In the genomic region with DNA sequence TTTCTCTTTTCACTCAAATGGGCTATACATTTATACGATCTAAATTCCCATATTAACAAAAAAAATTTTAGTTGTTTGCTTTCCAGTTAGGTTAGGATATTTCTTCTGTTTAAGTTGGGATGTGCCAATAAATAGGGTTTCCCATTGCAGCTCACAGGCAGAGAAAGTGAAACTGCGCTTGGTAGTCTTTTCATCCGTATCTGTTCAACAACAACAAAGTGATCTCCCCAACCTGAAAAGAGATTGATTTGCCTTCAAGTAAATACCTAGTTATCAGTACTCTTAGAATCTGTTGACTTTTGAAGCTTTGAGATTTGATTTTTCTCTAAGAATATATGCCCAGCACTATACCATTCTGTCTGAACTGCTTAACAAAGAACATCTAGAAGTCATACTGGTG, we compare ENCODE assay signal across 22 cellular contexts.
A peak's percentile ranks its signal among the peaks of the same experiment; 100 is the strongest.
DNase-seq lines count a peak whose midpoint lies in the region; ATAC-seq and TF ChIP-seq lines count a peak whose summit lies in the region.
"Had no signal": no experiment of that assay in that cellular context is flagged by ENCODE, and none has a peak within 500 bp of the region (broad histone marks: within the 10 kb centered on the region; RNA-seq: fewer than 3 reads in every experiment).

No MANE protein-coding gene starts in this region.

- H3K27ac Mint-ChIP-seq in osteocyte (ENCODE audit: unreplicated experiment) = no peak overlapping the region
- no peak overlapping the region for H3K27ac Mint-ChIP-seq in activated CD4-positive, alpha-beta T cell treated with anti-CD3 and anti-CD28 coated beads for 36 hours
- H3K27ac Mint-ChIP-seq: activated naive CD4-positive, alpha-beta T cell treated with anti-CD3 and anti-CD28 coated beads, Interleukin-2, amount 10 ng/mL, durations not matched to agents 7 days and 5 days; activated T-cell treated with anti-CD3 and anti-CD28 coated beads, Interleukin-2, amount 50 U/mL, for 24 hours; mesothelial cell of epicardium; natural killer cell treated with Interleukin-12 subunit alpha and Interleukin-12 subunit beta and Interleukin-15 and Interleukin-18, amount 100 ng/mL, for 72 hours; stimulated activated effector memory CD8-positive, alpha-beta T cell treated with anti-CD3 and anti-CD28 coated beads, Interleukin-12 subunit alpha, Interleukin-12 subunit beta, amount 100 ng/mL, for 72 hours had no signal

- no peak overlapping the region for H3K4me3 Mint-ChIP-seq in osteocyte (ENCODE audit: unreplicated experiment)
- no peak overlapping the region for H3K4me3 Mint-ChIP-seq in activated CD4-positive, alpha-beta T cell treated with anti-CD3 and anti-CD28 coated beads for 36 hours
- H3K4me3 Mint-ChIP-seq: activated naive CD4-positive, alpha-beta T cell treated with anti-CD3 and anti-CD28 coated beads, Interleukin-2, amount 10 ng/mL, durations not matched to agents 7 days and 5 days; activated T-cell treated with anti-CD3 and anti-CD28 coated beads, Interleukin-2, amount 50 U/mL, for 24 hours; central memory CD8-positive, alpha-beta T cell; natural killer cell treated with Interleukin-12 subunit alpha and Interleukin-12 subunit beta and Interleukin-15 and Interleukin-18, amount 100 ng/mL, for 72 hours; stimulated activated effector memory CD8-positive, alpha-beta T cell treated with anti-CD3 and anti-CD28 coated beads, Interleukin-12 subunit alpha, Interleukin-12 subunit beta, amount 100 ng/mL, for 72 hours had no signal

- peaks cover 8% of the 10 kb centered on the region for H3K4me1 Mint-ChIP-seq in osteocyte (ENCODE audit: unreplicated experiment)
- peaks cover 2% of the 10 kb centered on the region for H3K4me1 Mint-ChIP-seq in activated CD4-positive, alpha-beta T cell treated with anti-CD3 and anti-CD28 coated beads for 36 hours
- H3K4me1 Mint-ChIP-seq: central memory CD8-positive, alpha-beta T cell; stimulated activated effector memory CD8-positive, alpha-beta T cell treated with anti-CD3 and anti-CD28 coated beads, Interleukin-12 subunit alpha, Interleukin-12 subunit beta, amount 100 ng/mL, for 72 hours had no signal

- no peak overlapping the region for H3K27ac ChIP-seq in ACC112 (ENCODE audit: low read depth, low read length)
- H3K27ac ChIP-seq: C4-2B, suprapubic skin had no signal

- CTCF ChIA-PET in activated CD4-positive, alpha-beta T cell treated with anti-CD3 and anti-CD28 coated beads for 36 hours (lab: Charles Lee) = interaction anchor here (0.8 to 5.9 kb wide), 12 partner anchors 8 to 1150 kb away, joined by 3 to 45 read pairs (median 4); no protein-coding TSS in a partner anchor

- peaks cover 7% of the 10 kb centered on the region for H3K27me3 ChIP-seq in ACC112 (ENCODE audit: insufficient read depth, low read length)
- H3K27me3 ChIP-seq: suprapubic skin had no signal

- ATAC-seq in GM18909 (IDR thresholded peaks at IDR 0.05; ENCODE audit: poor library complexity, unreplicated experiment) = no peak
- ATAC-seq in GM19328 (IDR thresholded peaks at IDR 0.05; ENCODE audit: unreplicated experiment) = no peak
- no peak for ATAC-seq in activated CD4-positive, alpha-beta T cell treated with anti-CD3 and anti-CD28 coated beads for 36 hours
- ATAC-seq: natural killer cell treated with Interleukin-12 subunit alpha and Interleukin-12 subunit beta and Interleukin-15 and Interleukin-18, amount 100 ng/mL, for 72 hours; stimulated activated effector memory CD8-positive, alpha-beta T cell treated with anti-CD3 and anti-CD28 coated beads, Interleukin-12 subunit alpha, Interleukin-12 subunit beta, amount 100 ng/mL, for 72 hours had no signal

- no peaks in the 10 kb centered on the region for H3K36me3 ChIP-seq in ACC112 (ENCODE audit: insufficient read depth, low read length)
- H3K36me3 ChIP-seq: suprapubic skin had no signal

- H3K79me2 ChIP-seq in ACC112 (ENCODE audit: control insufficient read depth, insufficient read depth, low read length, unreplicated experiment) = no peaks in the 10 kb centered on the region

- no peaks in the 10 kb centered on the region for H3K4me1 ChIP-seq in ACC112 (ENCODE audit: control insufficient read depth, insufficient read depth, low read length, unreplicated experiment)
- H3K4me1 ChIP-seq: suprapubic skin had no signal

- no peak overlapping the region for H2AFZ ChIP-seq in ACC112 (ENCODE audit: low read length, unreplicated experiment)

- H3K27me3 Mint-ChIP-seq in osteocyte (ENCODE audit: unreplicated experiment) = no peaks in the 10 kb centered on the region
- H3K27me3 Mint-ChIP-seq in activated CD4-positive, alpha-beta T cell treated with anti-CD3 and anti-CD28 coated beads for 36 hours = peaks cover 16% of the 10 kb centered on the region

- POLR2A ChIA-PET in activated CD4-positive, alpha-beta T cell treated with anti-CD3 and anti-CD28 coated beads for 36 hours (lab: Charles Lee) = no interaction called here

- peak; percentile 76 for DNase-seq in NCI-H1105 treated with DMSO at 0.1 percent for 48 hours (lab: John Stamatoyannopoulos, UW)
- DNase-seq in NOMO-1 treated with DMSO at 0.1 percent for 48 hours (lab: John Stamatoyannopoulos, UW; ENCODE audit: unreplicated experiment) = peak; percentile 63
- DNase-seq in fibroblast of pulmonary artery (ENCODE audit: low read depth) = no peak
- DNase-seq in osteocyte (ENCODE audit: extremely low spot score, unreplicated experiment) = no peak
- DNase-seq in activated CD4-positive, alpha-beta T cell treated with anti-CD3 and anti-CD28 coated beads for 36 hours = no peak
- DNase-seq: activated naive CD4-positive, alpha-beta T cell treated with anti-CD3 and anti-CD28 coated beads, Interleukin-2, amount 10 ng/mL, durations not matched to agents 7 days and 5 days; activated T-cell treated with anti-CD3 and anti-CD28 coated beads, Interleukin-2, amount 50 U/mL, for 24 hours; DMS 273 treated with DMSO at 0.1 percent for 48 hours; glutamatergic neuron; MV-4-11; posterior cingulate gyrus; T1000 had no signal

- intact Hi-C loops in activated CD4-positive, alpha-beta T cell treated with anti-CD3 and anti-CD28 coated beads for 36 hours (cut with DNase I, micrococcal nuclease) = loop anchor here (1.0 to 10.0 kb wide), 9 partner anchors 152 to 1922 kb away; no protein-coding TSS in a partner anchor

- no peaks in the 10 kb centered on the region for H3K9me3 Mint-ChIP-seq in osteocyte (ENCODE audit: unreplicated experiment)
- no peaks in the 10 kb centered on the region for H3K9me3 Mint-ChIP-seq in activated CD4-positive, alpha-beta T cell treated with anti-CD3 and anti-CD28 coated beads for 36 hours (ENCODE audit: low read depth)
- H3K9me3 Mint-ChIP-seq: activated naive CD4-positive, alpha-beta T cell treated with anti-CD3 and anti-CD28 coated beads, Interleukin-2, amount 10 ng/mL, durations not matched to agents 7 days and 5 days; activated T-cell treated with anti-CD3 and anti-CD28 coated beads, Interleukin-2, amount 50 U/mL, for 24 hours; central memory CD8-positive, alpha-beta T cell; mesothelial cell of epicardium; natural killer cell treated with Interleukin-12 subunit alpha and Interleukin-12 subunit beta and Interleukin-15 and Interleukin-18, amount 100 ng/mL, for 72 hours; stimulated activated effector memory CD8-positive, alpha-beta T cell treated with anti-CD3 and anti-CD28 coated beads, Interleukin-12 subunit alpha, Interleukin-12 subunit beta, amount 100 ng/mL, for 72 hours had no signal

- peaks cover 11% of the 10 kb centered on the region for H3K36me3 Mint-ChIP-seq in osteocyte (ENCODE audit: unreplicated experiment)
- H3K36me3 Mint-ChIP-seq in activated CD4-positive, alpha-beta T cell treated with anti-CD3 and anti-CD28 coated beads for 36 hours (ENCODE audit: low read depth) = no peaks in the 10 kb centered on the region
- H3K36me3 Mint-ChIP-seq: activated naive CD4-positive, alpha-beta T cell treated with anti-CD3 and anti-CD28 coated beads, Interleukin-2, amount 10 ng/mL, durations not matched to agents 7 days and 5 days; mesothelial cell of epicardium; natural killer cell treated with Interleukin-12 subunit alpha and Interleukin-12 subunit beta and Interleukin-15 and Interleukin-18, amount 100 ng/mL, for 72 hours; stimulated activated effector memory CD8-positive, alpha-beta T cell treated with anti-CD3 and anti-CD28 coated beads, Interleukin-12 subunit alpha, Interleukin-12 subunit beta, amount 100 ng/mL, for 72 hours had no signal

- TF ChIP-seq CTCF in fibroblast of pulmonary artery (IDR thresholded peaks at IDR 0.05; ENCODE audit: low read length, missing control alignments) (no peak), osteocyte (IDR thresholded peaks at IDR 0.05) (no peak)

- H3K4me3 ChIP-seq in ACC112 (ENCODE audit: low read depth, low read length) (peak overlapping the region; percentile 65), fibroblast of pulmonary artery (replicated peaks; ENCODE audit: low read depth, low read length) (peak overlapping the region; percentile 34)
- H3K4me3 ChIP-seq: K562, suprapubic skin had no signal

Comparison
In these comparisons a context has a peak if more than half of its experiments do, and no peak if none do; other contexts are left out.
1. DNase-seq: peak in NCI-H1105 treated with DMSO at 0.1 percent for 48 hours (single experiment) and NOMO-1 treated with DMSO at 0.1 percent for 48 hours (single experiment); none in fibroblast of pulmonary artery (single experiment), osteocyte (single experiment) and activated CD4-positive, alpha-beta T cell treated with anti-CD3 and anti-CD28 coated beads for 36 hours (single experiment).